Comparison of ENCODE assay signal across 27 cellular contexts in genomic region chr1:228768345-228768717, GRCh38. TPM values are rescaled to one million over a fixed set of nuclear protein-coding genes. Genes with fewer than 3 reads are reported as not detected.
A peak's percentile ranks its signal among the peaks of the same experiment; 100 is the strongest.
DNase-seq lines count a peak whose midpoint lies in the region; ATAC-seq, FAIRE-seq and TF ChIP-seq lines count a peak whose summit lies in the region.
"Had no signal": no experiment of that assay in that cellular context is flagged by ENCODE, and none has a peak within 500 bp of the region (broad histone marks: within the 10 kb centered on the region; RNA-seq: fewer than 3 reads in every experiment).

No MANE protein-coding gene starts in this region.

- H2AFZ ChIP-seq in K562 (ENCODE audit: low read depth, low read length): no peak overlapping the region

- TF ChIP-seq POLR2A in K562 (conservative IDR thresholded peaks at IDR 0.05) (no peak), testis (IDR thresholded peaks at IDR 0.05) (no peak)

- CTCF ChIA-PET in K562 (lab: Yijun Ruan, JAX; ENCODE audit: low intra/inter-chr PET ratio): interaction anchor here (0.5 kb wide), 1 partner anchor 1224 kb away, joined by 3 read pairs; no protein-coding TSS in a partner anchor

- no peak overlapping the region for H3K4me2 ChIP-seq in K562 (ENCODE audit: insufficient read depth, low read length)

- no peaks in the 10 kb centered on the region; a peak in 1 of 5 replicates for H3K4me1 ChIP-seq in K562 (replicated peaks in 1 of 2; ENCODE audit: control insufficient read depth in 2 of 2, insufficient read depth in 2 of 2, low read length in 2 of 2)
- H3K4me1 ChIP-seq in testis: no peaks in the 10 kb centered on the region
- H3K4me1 ChIP-seq in effector memory CD4-positive, alpha-beta T cell (ENCODE audit: control insufficient read depth, insufficient read depth, low read length, poor library complexity, severe bottlenecking): peaks cover 6% of the 10 kb centered on the region
- H3K4me1 ChIP-seq: pancreas, SJCRH30, upper lobe of left lung had no signal

- in situ Hi-C loops in K562 (cut with MboI): no loop called here

- DNase-seq in GM19239 (ENCODE audit: insufficient read length, low spot score) (no peak), NCI-H446 (lab: John Stamatoyannopoulos, UW) (peak; percentile 77 to 87), K562 (ENCODE audit: extremely low read depth in 1 of 4, low spot score in 3 of 4) (no peak), testis (peak; percentile 41), GOT3 (lab: John Stamatoyannopoulos, UW) (no peak), ecto neural progenitor cell (ENCODE audit: low spot score) (no peak)
- DNase-seq in effector memory CD4-positive, alpha-beta T cell: no peak
- DNase-seq: activated CD4-positive, alpha-beta memory T cell treated with anti-CD3 and anti-CD28 coated beads, Interleukin-2, amount 10 ng/mL, durations not matched to agents 7 days and 5 days; activated CD4-positive, CD25-positive, alpha-beta regulatory T cell treated with anti-CD3 and anti-CD28 coated beads, Interleukin-2, amount 50 U/mL, for 72 hours; activated CD8-positive, alpha-beta memory T cell treated with anti-CD3 and anti-CD28 coated beads, Interleukin-2, amount 50 U/mL, for 48 hours; activated naive CD4-positive, alpha-beta T cell treated with anti-CD3 and anti-CD28 coated beads, Interleukin-2, amount 10 ng/mL, durations not matched to agents 7 days and 5 days; effector CD4-positive, alpha-beta T cell; HCEC 1CT; head of caudate nucleus; KG1; mucosa of descending colon; NCI-H1436; NCI-H526 treated with DMSO at 0.1 percent for 48 hours; nephron progenitor cell; pancreas; SJCRH30; spleen; stimulated activated CD4-positive, alpha-beta T cell treated with anti-CD3 and anti-CD28 coated beads, Interleukin-4, amount 100 ng/mL, for 1 hour; T-helper 1 cell had no signal

- H3K27me3 ChIP-seq in K562 (ENCODE audit: control insufficient read depth in 2 of 2, insufficient read depth in 2 of 2, low read length in 2 of 2) (peaks cover 2 to 12% of the 10 kb centered on the region in 2 experiments; a peak in 2 of 5 replicates), testis (no peaks in the 10 kb centered on the region)
- no peaks in the 10 kb centered on the region for H3K27me3 ChIP-seq in effector memory CD4-positive, alpha-beta T cell (replicated peaks; ENCODE audit: control insufficient read depth, insufficient read depth, low read length, poor library complexity, severe bottlenecking)
- H3K27me3 ChIP-seq: pancreas, SJCRH30, spleen, upper lobe of left lung had no signal

- TF ChIP-seq EP300 in K562 (IDR thresholded peaks at IDR 0.05; ENCODE audit: low read length): no peak

- no peak overlapping the region for H3K9ac ChIP-seq in K562 (ENCODE audit: insufficient read depth in 1 of 2, low read depth in 2 of 2, low read length in 2 of 2)

- intact Hi-C loops in K562 (cut with micrococcal nuclease): no loop called here
- intact Hi-C loops in testis (cut with DNase I; ENCODE audit: low total_unique reads): no loop called here

- no peak for TF ChIP-seq RAD21 in K562 (CRISPR knock-in tag; conservative IDR thresholded peaks at IDR 0.05 in 1 of 2, IDR thresholded peaks at IDR 0.05 in 1 of 2)

- H4K20me1 ChIP-seq in K562 (replicated peaks; ENCODE audit: control insufficient read depth, insufficient read depth, low read length): no peaks in the 10 kb centered on the region

- H3K36me3 ChIP-seq in K562 (ENCODE audit: control insufficient read depth, insufficient read depth, low read length) (no peaks in the 10 kb centered on the region), testis (ENCODE audit: low read depth, missing control alignments) (no peaks in the 10 kb centered on the region)
- no peaks in the 10 kb centered on the region for H3K36me3 ChIP-seq in effector memory CD4-positive, alpha-beta T cell (ENCODE audit: control insufficient read depth, insufficient read depth, low read length)
- H3K36me3 ChIP-seq: pancreas, SJCRH30, spleen, upper lobe of left lung had no signal

- no peak for ATAC-seq in K562
- ATAC-seq: mucosa of descending colon had no signal

- FAIRE-seq in GM19239 (lab: Jason Lieb, UNC) (peak; percentile 18), K562 (lab: Jason Lieb, UNC) (no peak)
- FAIRE-seq: pancreas, TTC549 had no signal

- H3K79me2 ChIP-seq in K562 (ENCODE audit: control insufficient read depth, insufficient read depth, low read length): no peaks in the 10 kb centered on the region

- H3K4me3 ChIP-seq in K562 (no peak overlapping the region), testis (no peak overlapping the region)
- no peak overlapping the region for H3K4me3 ChIP-seq in effector memory CD4-positive, alpha-beta T cell (ENCODE audit: insufficient read depth, low read depth, low read length, poor library complexity, severe bottlenecking)
- H3K4me3 ChIP-seq: mucosa of descending colon, pancreas, SJCRH30, spleen, upper lobe of left lung had no signal

- POLR2A ChIA-PET in K562 (lab: Yijun Ruan, JAX): interaction anchor here (1.0 kb wide), 1 partner anchor 9 kb away, joined by 3 read pairs; no protein-coding TSS in a partner anchor

- H3K9me1 ChIP-seq in K562 (ENCODE audit: control insufficient read depth, insufficient read depth, low read length): no peaks in the 10 kb centered on the region

- H3K27ac ChIP-seq in K562 (ENCODE audit: extremely low read depth, low read depth, low read length) (no peak overlapping the region), testis (no peak overlapping the region)
- no peak overlapping the region for H3K27ac ChIP-seq in effector memory CD4-positive, alpha-beta T cell (ENCODE audit: insufficient read depth, low read length, poor library complexity, severe bottlenecking)
- H3K27ac ChIP-seq: pancreas, SJCRH30, spleen, upper lobe of left lung had no signal

- WGBS in K562 (ENCODE audit: insufficient coverage, low coverage, missing lambda C conversion rate): 1% methylated on average over 4 of the region's 4 CpGs
- 55 to 62% methylated on average over 4 of the region's 4 CpGs for WGBS in testis, 2 donors

- TF ChIP-seq CTCF in K562 (IDR thresholded peaks at IDR 0.05 in 2 of 3, conservative IDR thresholded peaks at IDR 0.05 in 1 of 3; ENCODE audit: insufficient read depth in 2 of 3, low read depth in 1 of 3, low read length in 3 of 3) (no peak), testis (IDR thresholded peaks at IDR 0.05) (no peak)

- H3K9me3 ChIP-seq in K562 (replicated peaks; ENCODE audit: control insufficient read depth, insufficient read depth, low read depth, low read length): no peaks in the 10 kb centered on the region
- H3K9me3 ChIP-seq in testis: no peaks in the 10 kb centered on the region
- no peaks in the 10 kb centered on the region for H3K9me3 ChIP-seq in effector memory CD4-positive, alpha-beta T cell (ENCODE audit: control insufficient read depth, low read length)
- H3K9me3 ChIP-seq: mucosa of descending colon, pancreas, SJCRH30, spleen, upper lobe of left lung had no signal

- no TSS peak for BruUV-seq in K562 (replicated peaks; lab: Mats Ljungman, UMichigan)

TF ChIP-seq in K562, 482 proteins besides CTCF, POLR2A, EP300 and RAD21:
- TF ChIP-seq NFIC (IDR thresholded peaks at IDR 0.05) (peak; percentile 32), ZFP1 (CRISPR knock-in tag; IDR thresholded peaks at IDR 0.05) (no peak), CREB3L1 (IDR thresholded peaks at IDR 0.05; ENCODE audit: borderline replicate concordance, low read depth) (no peak), TAL1 (IDR thresholded peaks at IDR 0.05) (0 out of 2 replicates have a peak, but pooled peaks have one; percentile 5), ZBTB9 (CRISPR knock-in tag; IDR thresholded peaks at IDR 0.05) (no peak), ELF1 (tag; IDR thresholded peaks at IDR 0.05) (no peak), CREM (IDR thresholded peaks at IDR 0.05; ENCODE audit: low read depth) (0 out of 2 replicates have a peak, but pooled peaks have one; percentile 13)

RNA-seq across cellular contexts. Expression of gene RHOU, which starts 33.1 kb away (rescaled TPM):
- not detected in 2 replicates for total RNA-seq in K562 (2011; cell fraction: chromatin; rRNA removed; ENCODE audit: low replicate concordance)
- not detected in 2 replicates for total RNA-seq in K562 (2011; cell fraction: nucleolus; rRNA removed)
- total RNA-seq in K562 (2011; cell fraction: nucleoplasm; rRNA removed): not detected in 2 replicates
- total RNA-seq in K562 (2014; rRNA removed) (not detected in 2 replicates), K562 (2014; rRNA removed; fragmentation: Illumina TruSeq; extraction: Trizol) (not detected in 2 replicates), K562 (2015; rRNA removed; fragmentation: Illumina TruSeq; extraction: Trizol) (not detected in 2 replicates), K562 (2021) (0.04 and 0.07 TPM in 2 replicates), testis (10 to 100 TPM; 31.0 to 33.6 TPM)
- polyA plus RNA-seq in K562 (2011; rRNA removed) (not detected in 2 replicates), K562 (2014; fragmentation: Illumina TruSeq; extraction: Trizol) (not detected in 2 replicates), K562 (2014; fragmentation: Nextera tagmentation; extraction: Ambion mirVana) (not detected), K562 (2014; rRNA removed) (not detected in 2 replicates), testis (ENCODE audit: insufficient read depth, low read depth, low replicate concordance) (32.6 TPM)
- polyA plus RNA-seq in K562 (2011; cell fraction: cytosol; rRNA removed): 0.03 TPM in 1 of 2 replicates, not detected in the other
- not detected in 2 replicates for polyA plus RNA-seq in K562 (2011; cell fraction: nucleus; rRNA removed)
- not detected in 2 replicates for polyA plus RNA-seq in K562 (2012)
- polyA minus RNA-seq in K562 (2011; rRNA and poly(A)+ RNA removed): not detected in 2 replicates
- polyA minus RNA-seq in K562 (2011; cell fraction: cytosol; rRNA and poly(A)+ RNA removed): not detected in 2 replicates
- not detected in 2 replicates for polyA minus RNA-seq in K562 (2011; cell fraction: nucleus; rRNA and poly(A)+ RNA removed)
- total RNA-seq: HT1080 had no signal

Comparison
In these comparisons a context has a peak if more than half of its experiments do, and no peak if none do; other contexts are left out.
1. DNase-seq: peak in NCI-H446 (2 of 2) and testis (single experiment); none in GM19239 (single experiment), K562 (0 of 4), effector memory CD4-positive, alpha-beta T cell (0 of 3), GOT3 (single experiment) and ecto neural progenitor cell (single experiment).
2. RNA of gene RHOU, which starts 33.1 kb away (total RNA-seq): 31.0 to 33.6 TPM in testis; 0.04 to 0.07 TPM in K562; every median in the first group is over 10 times any median in the second.